16 cellular contexts compared by ENCODE assay signal in the genomic region with DNA sequence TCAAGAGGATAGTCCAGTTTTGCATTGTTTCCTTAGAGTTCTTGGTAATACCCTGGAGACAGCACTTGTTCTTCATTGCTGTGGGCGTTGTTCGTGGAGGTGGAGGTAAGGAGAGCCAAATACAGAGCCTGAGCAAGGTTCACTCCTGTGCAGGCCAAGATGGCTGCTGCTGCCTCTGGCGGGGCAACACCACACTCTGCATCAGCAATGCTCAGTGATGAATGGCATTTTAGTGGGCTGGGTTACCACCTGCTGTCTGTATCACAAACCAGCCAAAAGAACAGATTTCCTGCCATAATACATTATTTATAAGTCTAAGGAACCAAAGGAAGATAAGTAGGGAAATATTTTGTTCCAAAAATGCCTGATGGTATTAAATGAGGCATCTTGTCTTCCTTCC.
"Had no signal": no experiment of that assay in that cellular context is flagged by ENCODE, and none has a peak within 500 bp of the region (broad histone marks: within the 10 kb centered on the region; RNA-seq: fewer than 3 reads in every experiment).

No MANE protein-coding gene starts in this region.

- H3K4me3 Mint-ChIP-seq: activated CD4-positive, alpha-beta memory T cell treated with anti-CD3 and anti-CD28 coated beads for 36 hours; activated CD4-positive, alpha-beta T cell treated with anti-CD3 and anti-CD28 coated beads for 36 hours; activated CD8-positive, alpha-beta memory T cell treated with anti-CD3 and anti-CD28 coated beads, Interleukin-2, amount 10 ng/mL, durations not matched to agents 7 days and 5 days; activated naive CD4-positive, alpha-beta T cell treated with anti-CD3 and anti-CD28 coated beads for 36 hours; activated naive CD8-positive, alpha-beta T cell treated with anti-CD3 and anti-CD28 coated beads, Interleukin-2, amount 50 U/mL, for 24 hours; neural progenitor cell had no signal

- H3K27me3 ChIP-seq: neural progenitor cell, sigmoid colon, spleen, stomach had no signal

- H3K27ac Mint-ChIP-seq: activated CD4-positive, alpha-beta memory T cell treated with anti-CD3 and anti-CD28 coated beads for 36 hours; activated CD4-positive, alpha-beta T cell treated with anti-CD3 and anti-CD28 coated beads for 36 hours; activated CD8-positive, alpha-beta memory T cell treated with anti-CD3 and anti-CD28 coated beads, Interleukin-2, amount 10 ng/mL, durations not matched to agents 7 days and 5 days; activated naive CD4-positive, alpha-beta T cell treated with anti-CD3 and anti-CD28 coated beads for 36 hours; activated naive CD8-positive, alpha-beta T cell treated with anti-CD3 and anti-CD28 coated beads, Interleukin-2, amount 50 U/mL, for 24 hours; activated T-helper 2 cell treated with anti-CD3 and anti-CD28 coated beads, Interferon-gamma antibody, Interleukin-2, Interleukin-4, amounts not matched to agents 10 μg/mL and 5 μg/mL and 100 μg/mL, durations not matched to agents 14 hours and 24 hours and 36 hours; neural progenitor cell had no signal

- H3K9me3 Mint-ChIP-seq: activated CD4-positive, alpha-beta memory T cell treated with anti-CD3 and anti-CD28 coated beads for 36 hours; activated naive CD4-positive, alpha-beta T cell treated with anti-CD3 and anti-CD28 coated beads for 36 hours; activated naive CD8-positive, alpha-beta T cell treated with anti-CD3 and anti-CD28 coated beads, Interleukin-2, amount 50 U/mL, for 24 hours; activated T-helper 2 cell treated with anti-CD3 and anti-CD28 coated beads, Interferon-gamma antibody, Interleukin-2, Interleukin-4, amounts not matched to agents 10 μg/mL and 5 μg/mL and 100 μg/mL, durations not matched to agents 14 hours and 24 hours and 36 hours; neural progenitor cell had no signal

- H3K36me3 Mint-ChIP-seq: activated CD4-positive, alpha-beta memory T cell treated with anti-CD3 and anti-CD28 coated beads for 36 hours; activated CD8-positive, alpha-beta memory T cell treated with anti-CD3 and anti-CD28 coated beads, Interleukin-2, amount 10 ng/mL, durations not matched to agents 7 days and 5 days; neural progenitor cell had no signal

- H3K4me1 Mint-ChIP-seq: activated CD4-positive, alpha-beta T cell treated with anti-CD3 and anti-CD28 coated beads for 36 hours; activated CD8-positive, alpha-beta memory T cell treated with anti-CD3 and anti-CD28 coated beads, Interleukin-2, amount 10 ng/mL, durations not matched to agents 7 days and 5 days; activated naive CD8-positive, alpha-beta T cell treated with anti-CD3 and anti-CD28 coated beads, Interleukin-2, amount 50 U/mL, for 24 hours had no signal

- H3K9me3 ChIP-seq: sigmoid colon, spleen, stomach, thoracic aorta had no signal

- H3K4me1 ChIP-seq: sigmoid colon had no signal

- H3K27ac ChIP-seq: neural progenitor cell, sigmoid colon, stomach, thoracic aorta had no signal

- H3K36me3 ChIP-seq: neural progenitor cell, sigmoid colon, spleen, stomach, thoracic aorta had no signal

- H3K27me3 Mint-ChIP-seq: activated CD8-positive, alpha-beta memory T cell treated with anti-CD3 and anti-CD28 coated beads, Interleukin-2, amount 10 ng/mL, durations not matched to agents 7 days and 5 days had no signal

- H3K4me3 ChIP-seq: neural progenitor cell, sigmoid colon, spleen, stomach, thoracic aorta had no signal

- ATAC-seq: activated CD4-positive, alpha-beta T cell treated with anti-CD3 and anti-CD28 coated beads for 36 hours; activated CD8-positive, alpha-beta memory T cell treated with anti-CD3 and anti-CD28 coated beads, Interleukin-2, amount 10 ng/mL, durations not matched to agents 7 days and 5 days; activated naive CD8-positive, alpha-beta T cell treated with anti-CD3 and anti-CD28 coated beads, Interleukin-2, amount 50 U/mL, for 24 hours; left colon had no signal

- DNase-seq: activated CD4-positive, alpha-beta memory T cell treated with anti-CD3 and anti-CD28 coated beads for 36 hours; activated CD4-positive, alpha-beta T cell treated with anti-CD3 and anti-CD28 coated beads for 36 hours; activated CD8-positive, alpha-beta memory T cell treated with anti-CD3 and anti-CD28 coated beads, Interleukin-2, amount 10 ng/mL, durations not matched to agents 7 days and 5 days; activated naive CD4-positive, alpha-beta T cell treated with anti-CD3 and anti-CD28 coated beads for 36 hours; activated naive CD8-positive, alpha-beta T cell treated with anti-CD3 and anti-CD28 coated beads, Interleukin-2, amount 50 U/mL, for 24 hours; activated T-cell treated with anti-CD3 and anti-CD28 coated beads, Interleukin-2, amount 50 U/mL, for 1 hour; aorta; erythroblast; left colon; midbrain; sigmoid colon; spleen; stomach had no signal
